In genomic region chr17:69581061-69581955, GRCh38 we compare ENCODE assay signal across 8 cellular contexts.
DNase-seq lines count a peak whose midpoint lies in the region; ATAC-seq lines count a peak whose summit lies in the region.

No MANE protein-coding gene starts in this region.

- peak overlapping the region; percentile 84 for H3K4me3 Mint-ChIP-seq in activated naive CD8-positive, alpha-beta T cell
- peak overlapping the region; percentile 58 to 78 for H3K4me3 Mint-ChIP-seq in stimulated activated naive B cell treated with anti-CD40 and anti-IgM and Interleukin-4, amounts not matched to agents 10 μg/mL and 1 μg/mL and 100 μg/mL, for 72 hours

- H3K4me2 ChIP-seq in BLaER1 treated with 17β-estradiol and CSF1 and Interleukin-3, amounts not matched to agents 10 nM and 100 nM = peak overlapping the region; percentile 81 to 99 (median 89)

- peaks cover 16 to 85% (median 71%) of the 10 kb centered on the region in 10 experiments for H3K4me1 ChIP-seq in BLaER1 treated with 17β-estradiol and CSF1 and Interleukin-3, amounts not matched to agents 10 nM and 100 nM

- H3K27me3 Mint-ChIP-seq in activated naive CD8-positive, alpha-beta T cell = peaks cover 11% of the 10 kb centered on the region
- no peaks in the 10 kb centered on the region for H3K27me3 Mint-ChIP-seq in stimulated activated naive B cell treated with anti-CD40 and anti-IgM and Interleukin-4, amounts not matched to agents 10 μg/mL and 1 μg/mL and 100 μg/mL, for 72 hours

- DNase-seq in GM19240 (ENCODE audit: insufficient read length, low spot score) (peak; percentile 8), NCI-H1417 treated with DMSO at 0.1 percent for 48 hours (lab: John Stamatoyannopoulos, UW) (no peak), SHP77 (lab: John Stamatoyannopoulos, UW) (no peak), middle frontal gyrus (ENCODE audit: extremely low spot score, low spot score) (no peak)
- peak; percentile 84 for DNase-seq in stimulated activated naive B cell treated with anti-CD40 and anti-IgM and Interleukin-4, amounts not matched to agents 10 μg/mL and 1 μg/mL and 100 μg/mL, for 72 hours

- no peaks in the 10 kb centered on the region for H3K27me3 ChIP-seq in BLaER1 treated with 17β-estradiol and CSF1 and Interleukin-3, amounts not matched to agents 10 nM and 100 nM

- H3K4me1 Mint-ChIP-seq in activated naive CD8-positive, alpha-beta T cell (ENCODE audit: low read depth) = peaks cover 12% of the 10 kb centered on the region
- H3K4me1 Mint-ChIP-seq in stimulated activated naive B cell treated with anti-CD40 and anti-IgM and Interleukin-4, amounts not matched to agents 10 μg/mL and 1 μg/mL and 100 μg/mL, for 72 hours = peaks cover 30 to 46% of the 10 kb centered on the region in 2 donors

- no peaks in the 10 kb centered on the region for H3K9me3 Mint-ChIP-seq in activated naive CD8-positive, alpha-beta T cell (ENCODE audit: low read depth)
- peaks cover 0 to 5% of the 10 kb centered on the region in 2 donors for H3K9me3 Mint-ChIP-seq in stimulated activated naive B cell treated with anti-CD40 and anti-IgM and Interleukin-4, amounts not matched to agents 10 μg/mL and 1 μg/mL and 100 μg/mL, for 72 hours

- no peaks in the 10 kb centered on the region for H3K36me3 Mint-ChIP-seq in activated naive CD8-positive, alpha-beta T cell
- H3K36me3 Mint-ChIP-seq in stimulated activated naive B cell treated with anti-CD40 and anti-IgM and Interleukin-4, amounts not matched to agents 10 μg/mL and 1 μg/mL and 100 μg/mL, for 72 hours = no peaks in the 10 kb centered on the region

- peak overlapping the region in 9 of 11 experiments; percentile 30 to 89 (median 71); a peak in 19 of 22 replicates for H3K27ac ChIP-seq in BLaER1 treated with 17β-estradiol and CSF1 and Interleukin-3, amounts not matched to agents 10 nM and 100 nM

- peak; percentile 78 for ATAC-seq in HG03175 (IDR thresholded peaks at IDR 0.05; ENCODE audit: unreplicated experiment)
- peak; percentile 91 to 92 for ATAC-seq in stimulated activated naive B cell treated with anti-CD40 and anti-IgM and Interleukin-4, amounts not matched to agents 10 μg/mL and 1 μg/mL and 100 μg/mL, for 72 hours (replicated peaks)

- peak overlapping the region; percentile 13 to 74 (median 58); a peak in 19 of 22 replicates for H3K9ac ChIP-seq in BLaER1 treated with 17β-estradiol and CSF1 and Interleukin-3, amounts not matched to agents 10 nM and 100 nM

- H3K27ac Mint-ChIP-seq in activated naive CD8-positive, alpha-beta T cell = no peak overlapping the region
- H3K27ac Mint-ChIP-seq in stimulated activated naive B cell treated with anti-CD40 and anti-IgM and Interleukin-4, amounts not matched to agents 10 μg/mL and 1 μg/mL and 100 μg/mL, for 72 hours = peak overlapping the region; percentile 79

- peaks cover 0 to 12% (median 0%) of the 10 kb centered on the region in 11 experiments; a peak in 2 of 22 replicates for H3K36me3 ChIP-seq in BLaER1 treated with 17β-estradiol and CSF1 and Interleukin-3, amounts not matched to agents 10 nM and 100 nM

- peak overlapping the region; percentile 38 to 67 (median 48) for H3K4me3 ChIP-seq in BLaER1 treated with 17β-estradiol and CSF1 and Interleukin-3, amounts not matched to agents 10 nM and 100 nM

- no peaks in the 10 kb centered on the region; a peak in 1 of 22 replicates for H4K20me1 ChIP-seq in BLaER1 treated with 17β-estradiol and CSF1 and Interleukin-3, amounts not matched to agents 10 nM and 100 nM

- H3K9me3 ChIP-seq in BLaER1 treated with 17β-estradiol and CSF1 and Interleukin-3, amounts not matched to agents 10 nM and 100 nM (replicated peaks in 1 of 11) = peaks cover 12 to 27% (median 15%) of the 10 kb centered on the region in 11 experiments; a peak in 18 of 22 replicates

Comparison
In these comparisons a context has a peak if more than half of its experiments do, and no peak if none do; other contexts are left out.
1. DNase-seq: peak in GM19240 (single experiment) and stimulated activated naive B cell treated with anti-CD40 and anti-IgM and Interleukin-4, amounts not matched to agents 10 μg/mL and 1 μg/mL and 100 μg/mL, for 72 hours (single experiment); none in NCI-H1417 treated with DMSO at 0.1 percent for 48 hours (single experiment), SHP77 (0 of 2) and middle frontal gyrus (single experiment).